In genomic region chr17:19377602-19378415, GRCh38 we compare ENCODE assay signal across 8 cellular contexts. TPM values are rescaled to one million over a fixed set of nuclear protein-coding genes. Genes with fewer than 3 reads are reported as not detected.
A peak's percentile ranks its signal among the peaks of the same experiment; 100 is the strongest.
DNase-seq lines count a peak whose midpoint lies in the region; ATAC-seq and TF ChIP-seq lines count a peak whose summit lies in the region.

No MANE protein-coding gene starts in this region.

- no peak for TF ChIP-seq CTCF in left ventricle myocardium inferior (IDR thresholded peaks at IDR 0.05; ENCODE audit: borderline replicate concordance)
- no peak for TF ChIP-seq CTCF in upper lobe of right lung (IDR thresholded peaks at IDR 0.05)

- H3K36me3 ChIP-seq in left ventricle myocardium inferior (peaks cover 28% of the 10 kb centered on the region), upper lobe of right lung (peaks cover 31% of the 10 kb centered on the region)

- no peaks in the 10 kb centered on the region for H3K27me3 ChIP-seq in left ventricle myocardium inferior (ENCODE audit: low read depth)
- H3K27me3 ChIP-seq in upper lobe of right lung = no peaks in the 10 kb centered on the region

- H3K4me1 ChIP-seq in left ventricle myocardium inferior = peaks cover 28% of the 10 kb centered on the region
- peaks cover 18% of the 10 kb centered on the region for H3K4me1 ChIP-seq in upper lobe of right lung

- H3K4me1 Mint-ChIP-seq in T-helper 17 cell = peaks cover 17% of the 10 kb centered on the region

- peak; percentile 79 for ATAC-seq in GM18499 (IDR thresholded peaks at IDR 0.05; ENCODE audit: insufficient read depth, unreplicated experiment)
- peak; percentile 93 for ATAC-seq in HG02938 (IDR thresholded peaks at IDR 0.05; ENCODE audit: unreplicated experiment)
- ATAC-seq in T-helper 17 cell = peak; percentile 89
- ATAC-seq in upper lobe of right lung = peak; percentile 96

- H3K9me3 ChIP-seq in T-helper 17 cell (ENCODE audit: control insufficient read depth, low read length, poor library complexity, severe bottlenecking) (no peaks in the 10 kb centered on the region), left ventricle myocardium inferior (replicated peaks) (no peaks in the 10 kb centered on the region), upper lobe of right lung (no peaks in the 10 kb centered on the region)

- peaks cover 5% of the 10 kb centered on the region for H3K36me3 Mint-ChIP-seq in T-helper 17 cell (ENCODE audit: low read depth)

- H3K27ac Mint-ChIP-seq in T-helper 17 cell = peak overlapping the region; percentile 97

- DNase-seq in NCI-H1694 treated with DMSO at 0.1 percent for 48 hours (lab: John Stamatoyannopoulos, UW) (peak; percentile 99), T-helper 17 cell (peak; percentile 85 to 91 (median 90)), left ventricle myocardium inferior (peak; percentile 98), posterior vena cava (ENCODE audit: low spot score) (peak; percentile 99), upper lobe of right lung (peak; percentile 99)

- peak overlapping the region; percentile 91 for H3K27ac ChIP-seq in angular gyrus (ENCODE audit: low read depth, low read length)
- H3K27ac ChIP-seq in left ventricle myocardium inferior (replicated peaks) = peak overlapping the region; percentile 97
- peak overlapping the region; percentile 98 for H3K27ac ChIP-seq in upper lobe of right lung

- H3K4me3 ChIP-seq in left ventricle myocardium inferior (peak overlapping the region; percentile 92), upper lobe of right lung (peak overlapping the region; percentile 94)

- H3K4me3 Mint-ChIP-seq in T-helper 17 cell = peak overlapping the region; percentile 99

- intact Hi-C loops in left ventricle myocardium inferior (cut with micrococcal nuclease) (no loop called here), posterior vena cava (cut with DNase I) (no loop called here), upper lobe of right lung (cut with DNase I) (no loop called here)

- H3K27me3 Mint-ChIP-seq in T-helper 17 cell = no peaks in the 10 kb centered on the region

RNA-seq across cellular contexts. Expression of gene MAPK7, which starts 0.5 kb away (rescaled TPM):
- total RNA-seq in T-helper 17 cell (10 to 100 TPM; 16.7 to 20.3 TPM), left ventricle myocardium inferior (11.4 TPM), posterior vena cava (10 to 100 TPM; 28.8 to 29.2 TPM), upper lobe of right lung (25.7 TPM)

RNA-seq across cellular contexts. Expression of gene MFAP4, which starts 9.2 kb away (rescaled TPM):
- total RNA-seq in T-helper 17 cell = not detected
- total RNA-seq in left ventricle myocardium inferior = 65.6 TPM
- total RNA-seq in posterior vena cava = 100 to 1,000 TPM; 231 to 371 TPM
- total RNA-seq in upper lobe of right lung = 270 TPM

RNA-seq across cellular contexts. Expression of gene B9D1, which starts 15.3 kb away (rescaled TPM):
- total RNA-seq in T-helper 17 cell (1 to 10 TPM in 1 of 2 donors, under 1 TPM in 1; 0.37 to 1.2 TPM), left ventricle myocardium inferior (8.8 TPM), posterior vena cava (1 to 10 TPM; 7.7 to 9.8 TPM), upper lobe of right lung (9.9 TPM)

RNA-seq across cellular contexts. Expression of gene RNF112, which starts 33.2 kb away (rescaled TPM):
- total RNA-seq in T-helper 17 cell = under 1 TPM; 0.25 to 0.57 TPM
- total RNA-seq in left ventricle myocardium inferior = 1.6 TPM
- 10 to 100 TPM in 1 of 2 donors, 1 to 10 TPM in 1; 8.4 to 12.6 TPM for total RNA-seq in posterior vena cava
- 1.6 TPM for total RNA-seq in upper lobe of right lung

Comparison
In these comparisons a context has a peak if more than half of its experiments do, and no peak if none do; other contexts are left out.
1. Peak in every context shown above with its lines: DNase-seq, ATAC-seq, H3K4me3 ChIP-seq and H3K27ac ChIP-seq.
2. RNA of gene MFAP4, which starts 9.2 kb away (total RNA-seq): 231 to 371 TPM in posterior vena cava, 270 TPM in upper lobe of right lung (single experiment) and 65.6 TPM in left ventricle myocardium inferior (single experiment); not detected in T-helper 17 cell; every median in the first group is over 10 times any median in the second.